In genomic region chr14:103385994-103386491, GRCh38 we compare ENCODE assay signal across 8 cellular contexts. TPM values are rescaled to one million over a fixed set of nuclear protein-coding genes. Genes with fewer than 3 reads are reported as not detected.
DNase-seq lines count a peak whose midpoint lies in the region; ATAC-seq and TF ChIP-seq lines count a peak whose summit lies in the region.

No MANE protein-coding gene starts in this region.

- H4K20me1 ChIP-seq in H9 (ENCODE audit: control insufficient read depth, insufficient read depth, insufficient read length): no peaks in the 10 kb centered on the region

- no peak overlapping the region for H3K27ac ChIP-seq in H9 (ENCODE audit: insufficient read length, low read depth, low read length)

- no peaks in the 10 kb centered on the region for H3K4me1 ChIP-seq in H9 (ENCODE audit: insufficient read depth, low read length)

- TSS peak; percentile 40 for BruUV-seq in Calu3 (replicated peaks; lab: Mats Ljungman, UMichigan)

- H4K91ac ChIP-seq in H9 (ENCODE audit: insufficient read length, low read depth, low read length): no peak overlapping the region

- no peak overlapping the region for H3K4ac ChIP-seq in H9 (ENCODE audit: low read depth, low read length)

- peak overlapping the region; percentile 74 for H3K27ac Mint-ChIP-seq in Calu3 (ENCODE audit: unreplicated experiment)
- H3K27ac Mint-ChIP-seq in H9: peak overlapping the region; percentile 95 to 98 (median 97); a peak in 6 of 7 replicates
- H3K27ac Mint-ChIP-seq in activated naive CD4-positive, alpha-beta T cell treated with anti-CD3 and anti-CD28 coated beads for 36 hours: peak overlapping the region; percentile 94

- no peak overlapping the region for H3T11ph ChIP-seq in H9 (ENCODE audit: low read length)

- intact Hi-C loops in Calu3 (cut with micrococcal nuclease; ENCODE audit: unreplicated experiment) (no loop called here), head of caudate nucleus (cut with DNase I) (loop anchor here (2.0 kb wide), 1 partner anchor 51 kb away; the partner anchor contains the start of gene EIF5), posterior cingulate gyrus (cut with DNase I) (loop anchor here (1.0 kb wide), 1 partner anchor 50 kb away; no protein-coding TSS in a partner anchor)
- intact Hi-C loops in activated naive CD4-positive, alpha-beta T cell treated with anti-CD3 and anti-CD28 coated beads for 36 hours (cut with micrococcal nuclease): loop anchor here (1.0 to 10.0 kb wide), 7 partner anchors 8 to 309 kb away; partner anchors contain the start of genes BAG5, COA8, EIF5 and KLC1

- H3K14ac ChIP-seq in H9 (ENCODE audit: insufficient read depth, low read length): peak overlapping the region; percentile 74

- TF ChIP-seq CTCF in Calu3 (IDR thresholded peaks at IDR 0.05; ENCODE audit: unreplicated experiment) (no peak), H9 (conservative IDR thresholded peaks at IDR 0.05) (no peak)

- ATAC-seq in GM21529 (IDR thresholded peaks at IDR 0.05; ENCODE audit: unreplicated experiment): no peak

- H2BK15ac ChIP-seq in H9 (ENCODE audit: low read depth, low read length): no peak overlapping the region

- no peak overlapping the region for H2BK5ac ChIP-seq in H9 (ENCODE audit: insufficient read length, low read length)

- peaks cover 34% of the 10 kb centered on the region for H3K36me3 Mint-ChIP-seq in Calu3 (ENCODE audit: insufficient read depth, unreplicated experiment)
- peaks cover 0 to 5% (median 2%) of the 10 kb centered on the region in 3 experiments; a peak in 5 of 7 replicates for H3K36me3 Mint-ChIP-seq in H9 (ENCODE audit: insufficient read depth in 1 of 3, low read depth in 3 of 3)
- peaks cover 8% of the 10 kb centered on the region for H3K36me3 Mint-ChIP-seq in activated naive CD4-positive, alpha-beta T cell treated with anti-CD3 and anti-CD28 coated beads for 36 hours (ENCODE audit: low read depth)

- H3K9me3 ChIP-seq in H9 (ENCODE audit: control insufficient read depth, low read depth, low read length): no peaks in the 10 kb centered on the region

- WGBS in H9 (ENCODE audit: extremely low coverage, insufficient read length, low lambda C conversion rate): no CpG with 5 or more reads among the region's 31 CpGs

- H3K9ac ChIP-seq in H9 (ENCODE audit: extremely low read depth, insufficient read length, low read length): peak overlapping the region; percentile 85

- H3K18ac ChIP-seq in H9 (ENCODE audit: insufficient read length, low read depth, low read length): peak overlapping the region; percentile 27

- no peak overlapping the region for H2BK20ac ChIP-seq in H9 (ENCODE audit: low read depth, low read length, poor library complexity, severe bottlenecking)

- no peak overlapping the region for H2BK12ac ChIP-seq in H9 (ENCODE audit: insufficient read length, low read depth, low read length)

- peak overlapping the region; percentile 7 for H3K23ac ChIP-seq in H9 (ENCODE audit: insufficient read length, low read depth, low read length)

- H3K9me3 Mint-ChIP-seq in Calu3 (ENCODE audit: low read depth, unreplicated experiment) (no peaks in the 10 kb centered on the region), H9 (no peaks in the 10 kb centered on the region)
- H3K9me3 Mint-ChIP-seq in activated naive CD4-positive, alpha-beta T cell treated with anti-CD3 and anti-CD28 coated beads for 36 hours: no peaks in the 10 kb centered on the region

- peak overlapping the region; percentile 94 for H3K4me2 ChIP-seq in H9 (ENCODE audit: insufficient read depth, insufficient read length, low read length)

- H3K79me1 ChIP-seq in H9 (ENCODE audit: insufficient read depth, low read depth, low read length, poor library complexity, severe bottlenecking): peaks cover 4% of the 10 kb centered on the region

- no peak overlapping the region for H4K5ac ChIP-seq in H9 (ENCODE audit: insufficient read length, low read depth, low read length)

- H3K56ac ChIP-seq in H9 (ENCODE audit: insufficient read length, low read depth, low read length): no peak overlapping the region

- no peak overlapping the region for H2AK5ac ChIP-seq in H9 (ENCODE audit: insufficient read length, low read length)

- H3K27me3 ChIP-seq in H9 (ENCODE audit: insufficient read depth, low read length): no peaks in the 10 kb centered on the region; the same call in 1 of the 2 replicates

- no peak overlapping the region for H2AFZ ChIP-seq in H9 (ENCODE audit: low read length)

- H3K4me1 Mint-ChIP-seq in Calu3 (ENCODE audit: low read depth, unreplicated experiment): no peaks in the 10 kb centered on the region
- H3K4me1 Mint-ChIP-seq in H9: peaks cover 22 to 27% of the 10 kb centered on the region in 2 experiments
- H3K4me1 Mint-ChIP-seq in activated naive CD4-positive, alpha-beta T cell treated with anti-CD3 and anti-CD28 coated beads for 36 hours (ENCODE audit: low read depth): peaks cover 46% of the 10 kb centered on the region

- H3K79me2 ChIP-seq in H9 (ENCODE audit: insufficient read depth, low read length): peaks cover 25% of the 10 kb centered on the region

- H2BK120ac ChIP-seq in H9 (ENCODE audit: low read depth, low read length, poor library complexity, severe bottlenecking): no peak overlapping the region

- peak overlapping the region; percentile 96 for H3K4me3 Mint-ChIP-seq in Calu3 (ENCODE audit: low read depth, unreplicated experiment)
- peak overlapping the region; percentile 95 to 99 for H3K4me3 Mint-ChIP-seq in H9
- H3K4me3 Mint-ChIP-seq in activated naive CD4-positive, alpha-beta T cell treated with anti-CD3 and anti-CD28 coated beads for 36 hours: peak overlapping the region; percentile 96

- peak; percentile 20 for DNase-seq in Calu3
- no peak for DNase-seq in H9
- DNase-seq in NCI-H748 (lab: John Stamatoyannopoulos, UW; ENCODE audit: unreplicated experiment): peak; percentile 65
- peak; percentile 55 for DNase-seq in activated naive CD4-positive, alpha-beta T cell treated with anti-CD3 and anti-CD28 coated beads for 36 hours
- peak in 35 of 42 donors; percentile 12 to 66 (median 37) for DNase-seq in head of caudate nucleus
- peak in 6 of 10 donors; percentile 8 to 86 (median 30) for DNase-seq in posterior cingulate gyrus
- no peak for DNase-seq in NCI-H1694 treated with DMSO at 0.1 percent for 48 hours (lab: John Stamatoyannopoulos, UW)

- peaks cover 14% of the 10 kb centered on the region for H3K23me2 ChIP-seq in H9 (ENCODE audit: insufficient read length, low read depth, low read length, poor library complexity, severe bottlenecking)

- CTCF ChIA-PET in Calu3 (lab: Charles Lee): no interaction called here
- CTCF ChIA-PET in activated naive CD4-positive, alpha-beta T cell treated with anti-CD3 and anti-CD28 coated beads for 36 hours (lab: Charles Lee): interaction anchor here (0.5 to 0.7 kb wide), 2 partner anchors 11 to 64 kb away, joined by 3 to 4 read pairs; no protein-coding TSS in a partner anchor

- H3K27me3 Mint-ChIP-seq in Calu3 (ENCODE audit: unreplicated experiment) (peaks cover 12% of the 10 kb centered on the region), H9 (ENCODE audit: low read depth) (peaks cover 30% of the 10 kb centered on the region)
- peaks cover 4% of the 10 kb centered on the region for H3K27me3 Mint-ChIP-seq in activated naive CD4-positive, alpha-beta T cell treated with anti-CD3 and anti-CD28 coated beads for 36 hours (ENCODE audit: low read depth)

- no peak overlapping the region for H4K8ac ChIP-seq in H9 (replicated peaks; ENCODE audit: insufficient read length, low read depth, low read length)

RNA-seq across cellular contexts. Expression of gene MARK3, which starts 0.8 kb away (rescaled TPM):
- total RNA-seq in Calu3 (2022) (76.0 and 79.5 TPM in 2 replicates), H9 (2021) (71.3 and 81.9 TPM in 2 replicates)
- total RNA-seq in activated naive CD4-positive, alpha-beta T cell treated with anti-CD3 and anti-CD28 coated beads for 36 hours: 10 to 100 TPM; 62.2 to 64.7 TPM

RNA-seq across cellular contexts. Expression of gene EIF5, which starts 52.0 kb away (rescaled TPM):
- total RNA-seq in Calu3 (2022): 327 and 328 TPM in 2 replicates
- 337 and 356 TPM in 2 replicates for total RNA-seq in H9 (2021)
- total RNA-seq in activated naive CD4-positive, alpha-beta T cell treated with anti-CD3 and anti-CD28 coated beads for 36 hours: 100 to 1,000 TPM; 117 to 121 TPM

Comparison
In these comparisons a context has a peak if more than half of its experiments do, and no peak if none do; other contexts are left out.
1. DNase-seq: peak in Calu3 (single experiment), NCI-H748 (single experiment), activated naive CD4-positive, alpha-beta T cell treated with anti-CD3 and anti-CD28 coated beads for 36 hours (single experiment), head of caudate nucleus (35 of 42) and posterior cingulate gyrus (6 of 10); none in H9 (single experiment) and NCI-H1694 treated with DMSO at 0.1 percent for 48 hours (single experiment).
2. Peak in every context shown above with its lines, with median percentiles within 50 percentile points of each other: H3K27ac Mint-ChIP-seq and H3K4me3 Mint-ChIP-seq.